In the genomic region with DNA sequence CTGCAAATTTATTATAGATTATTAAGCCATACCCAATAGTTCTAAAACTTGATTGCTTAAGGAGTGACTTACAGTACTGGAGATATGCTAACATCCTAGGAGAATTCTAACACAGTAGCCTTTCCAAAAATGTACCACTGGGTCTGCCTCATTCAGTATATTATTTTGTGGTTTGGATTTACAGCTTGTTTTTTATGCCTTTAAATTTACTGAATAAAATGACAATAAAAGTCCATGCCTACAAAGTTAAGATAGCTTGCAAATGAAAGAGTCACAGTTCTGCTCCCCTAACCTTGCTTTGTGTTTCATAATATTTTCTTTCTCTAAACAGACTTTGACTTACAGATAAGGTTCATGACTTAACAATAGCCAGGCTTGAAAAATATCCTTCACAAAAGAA, we compare ENCODE assay signal across 1 cellular context.
TF ChIP-seq lines count a peak whose summit lies in the region.

No MANE protein-coding gene starts in this region.

TF ChIP-seq in H1, 55 proteins besides CTCF, POLR2A, EP300 and RAD21:
- TF ChIP-seq POU5F1 (IDR thresholded peaks at IDR 0.05; ENCODE audit: low read depth, low read length), result no peak
- TF ChIP-seq POLR2AphosphoS5 (IDR thresholded peaks at IDR 0.05; ENCODE audit: low read depth, low read length), result no peak
- TF ChIP-seq CBX5 (IDR thresholded peaks at IDR 0.05; ENCODE audit: low read depth, low read length), result no peak
- no peak for TF ChIP-seq CREB1 (IDR thresholded peaks at IDR 0.05)
- no peak for TF ChIP-seq GABPA (IDR thresholded peaks at IDR 0.05; ENCODE audit: borderline replicate concordance, insufficient read depth, low read length)
- TF ChIP-seq SP4 (IDR thresholded peaks at IDR 0.05; ENCODE audit: low read length), result no peak
- TF ChIP-seq SIRT6 (IDR thresholded peaks at IDR 0.05; ENCODE audit: low read length), result no peak
- TF ChIP-seq HDAC2 (IDR thresholded peaks at IDR 0.05; ENCODE audit: borderline replicate concordance in 1 of 2, low read depth in 2 of 2, low read length in 2 of 2), result no peak
- no peak for TF ChIP-seq JUN (IDR thresholded peaks at IDR 0.05; ENCODE audit: low read depth, low read length)
- TF ChIP-seq PHF8 (conservative IDR thresholded peaks at IDR 0.05; ENCODE audit: low read depth, low read length), result no peak
